In the genomic region with DNA sequence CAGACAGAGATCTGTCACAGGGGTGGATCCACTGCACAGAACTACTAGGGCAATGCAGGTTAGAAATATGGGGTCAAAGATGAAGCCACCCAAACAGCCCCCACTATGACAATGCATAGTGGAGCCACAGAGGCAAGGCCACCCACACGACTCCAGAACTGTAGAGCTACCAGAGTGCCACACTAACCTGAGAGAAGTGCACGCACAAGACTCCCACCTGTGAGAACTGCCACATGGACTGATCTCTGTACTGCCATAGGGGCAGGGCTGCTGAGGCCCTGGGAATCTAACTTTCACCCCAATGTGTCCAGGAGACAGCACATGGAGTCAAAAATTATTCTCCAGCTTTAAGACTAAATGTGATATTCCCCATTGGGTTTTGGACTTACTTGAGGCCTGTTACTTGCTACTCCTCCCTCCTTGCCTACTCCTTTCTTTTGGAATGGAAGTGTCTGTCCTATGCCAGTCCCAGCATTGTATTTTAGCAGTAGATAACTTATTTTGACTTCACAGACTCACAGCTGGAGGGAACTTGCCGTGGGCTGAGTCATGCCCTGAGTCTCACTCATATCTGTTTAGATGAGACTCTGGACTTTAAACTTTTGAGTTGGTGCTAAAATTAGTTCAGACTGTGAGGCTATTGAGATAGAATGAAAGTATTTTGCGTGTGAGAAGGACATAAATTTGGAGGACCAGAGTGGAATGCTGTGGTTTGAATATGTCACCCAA, we compare ENCODE assay signal across 1 cellular context.
A peak's percentile ranks its signal among the peaks of the same experiment; 100 is the strongest.
TF ChIP-seq lines count a peak whose summit lies in the region.

No MANE protein-coding gene starts in this region.

TF ChIP-seq in SK-N-SH, 30 proteins besides CTCF, POLR2A, EP300 and RAD21 (continued from another document):
- TF ChIP-seq, protein P1, sequence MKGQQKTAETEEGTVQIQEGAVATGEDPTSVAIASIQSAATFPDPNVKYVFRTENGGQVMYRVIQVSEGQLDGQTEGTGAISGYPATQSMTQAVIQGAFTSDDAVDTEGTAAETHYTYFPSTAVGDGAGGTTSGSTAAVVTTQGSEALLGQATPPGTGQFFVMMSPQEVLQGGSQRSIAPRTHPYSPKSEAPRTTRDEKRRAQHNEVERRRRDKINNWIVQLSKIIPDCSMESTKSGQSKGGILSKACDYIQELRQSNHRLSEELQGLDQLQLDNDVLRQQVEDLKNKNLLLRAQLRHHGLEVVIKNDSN (IDR thresholded peaks at IDR 0.05; ENCODE audit: borderline replicate concordance, low read depth) = no peak
- TF ChIP-seq ELF1 (IDR thresholded peaks at IDR 0.05) (no peak), TAF1 (IDR thresholded peaks at IDR 0.05; ENCODE audit: borderline replicate concordance, low read depth, low read length) (no peak), FOSL2 (IDR thresholded peaks at IDR 0.05; ENCODE audit: borderline replicate concordance, low read depth) (peak; percentile 42; the same call in 1 of the 2 replicates), SMC3 (IDR thresholded peaks at IDR 0.05; ENCODE audit: low read depth, low read length) (no peak), MXI1 (IDR thresholded peaks at IDR 0.05; ENCODE audit: low read depth, low read length) (no peak), NRF1 (IDR thresholded peaks at IDR 0.05; ENCODE audit: low read depth, low read length) (no peak)
- TF ChIP-seq, protein P2, sequence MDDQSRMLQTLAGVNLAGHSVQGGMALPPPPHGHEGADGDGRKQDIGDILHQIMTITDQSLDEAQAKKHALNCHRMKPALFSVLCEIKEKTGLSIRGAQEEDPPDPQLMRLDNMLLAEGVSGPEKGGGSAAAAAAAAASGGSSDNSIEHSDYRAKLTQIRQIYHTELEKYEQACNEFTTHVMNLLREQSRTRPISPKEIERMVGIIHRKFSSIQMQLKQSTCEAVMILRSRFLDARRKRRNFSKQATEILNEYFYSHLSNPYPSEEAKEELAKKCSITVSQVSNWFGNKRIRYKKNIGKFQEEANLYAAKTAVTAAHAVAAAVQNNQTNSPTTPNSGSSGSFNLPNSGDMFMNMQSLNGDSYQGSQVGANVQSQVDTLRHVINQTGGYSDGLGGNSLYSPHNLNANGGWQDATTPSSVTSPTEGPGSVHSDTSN (IDR thresholded peaks at IDR 0.05) = peak; percentile 62
- TF ChIP-seq, protein P3, sequence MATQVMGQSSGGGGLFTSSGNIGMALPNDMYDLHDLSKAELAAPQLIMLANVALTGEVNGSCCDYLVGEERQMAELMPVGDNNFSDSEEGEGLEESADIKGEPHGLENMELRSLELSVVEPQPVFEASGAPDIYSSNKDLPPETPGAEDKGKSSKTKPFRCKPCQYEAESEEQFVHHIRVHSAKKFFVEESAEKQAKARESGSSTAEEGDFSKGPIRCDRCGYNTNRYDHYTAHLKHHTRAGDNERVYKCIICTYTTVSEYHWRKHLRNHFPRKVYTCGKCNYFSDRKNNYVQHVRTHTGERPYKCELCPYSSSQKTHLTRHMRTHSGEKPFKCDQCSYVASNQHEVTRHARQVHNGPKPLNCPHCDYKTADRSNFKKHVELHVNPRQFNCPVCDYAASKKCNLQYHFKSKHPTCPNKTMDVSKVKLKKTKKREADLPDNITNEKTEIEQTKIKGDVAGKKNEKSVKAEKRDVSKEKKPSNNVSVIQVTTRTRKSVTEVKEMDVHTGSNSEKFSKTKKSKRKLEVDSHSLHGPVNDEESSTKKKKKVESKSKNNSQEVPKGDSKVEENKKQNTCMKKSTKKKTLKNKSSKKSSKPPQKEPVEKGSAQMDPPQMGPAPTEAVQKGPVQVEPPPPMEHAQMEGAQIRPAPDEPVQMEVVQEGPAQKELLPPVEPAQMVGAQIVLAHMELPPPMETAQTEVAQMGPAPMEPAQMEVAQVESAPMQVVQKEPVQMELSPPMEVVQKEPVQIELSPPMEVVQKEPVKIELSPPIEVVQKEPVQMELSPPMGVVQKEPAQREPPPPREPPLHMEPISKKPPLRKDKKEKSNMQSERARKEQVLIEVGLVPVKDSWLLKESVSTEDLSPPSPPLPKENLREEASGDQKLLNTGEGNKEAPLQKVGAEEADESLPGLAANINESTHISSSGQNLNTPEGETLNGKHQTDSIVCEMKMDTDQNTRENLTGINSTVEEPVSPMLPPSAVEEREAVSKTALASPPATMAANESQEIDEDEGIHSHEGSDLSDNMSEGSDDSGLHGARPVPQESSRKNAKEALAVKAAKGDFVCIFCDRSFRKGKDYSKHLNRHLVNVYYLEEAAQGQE (IDR thresholded peaks at IDR 0.05; ENCODE audit: low read depth, low read length) = no peak
